8 cellular contexts compared by ENCODE assay signal in the genomic region with DNA sequence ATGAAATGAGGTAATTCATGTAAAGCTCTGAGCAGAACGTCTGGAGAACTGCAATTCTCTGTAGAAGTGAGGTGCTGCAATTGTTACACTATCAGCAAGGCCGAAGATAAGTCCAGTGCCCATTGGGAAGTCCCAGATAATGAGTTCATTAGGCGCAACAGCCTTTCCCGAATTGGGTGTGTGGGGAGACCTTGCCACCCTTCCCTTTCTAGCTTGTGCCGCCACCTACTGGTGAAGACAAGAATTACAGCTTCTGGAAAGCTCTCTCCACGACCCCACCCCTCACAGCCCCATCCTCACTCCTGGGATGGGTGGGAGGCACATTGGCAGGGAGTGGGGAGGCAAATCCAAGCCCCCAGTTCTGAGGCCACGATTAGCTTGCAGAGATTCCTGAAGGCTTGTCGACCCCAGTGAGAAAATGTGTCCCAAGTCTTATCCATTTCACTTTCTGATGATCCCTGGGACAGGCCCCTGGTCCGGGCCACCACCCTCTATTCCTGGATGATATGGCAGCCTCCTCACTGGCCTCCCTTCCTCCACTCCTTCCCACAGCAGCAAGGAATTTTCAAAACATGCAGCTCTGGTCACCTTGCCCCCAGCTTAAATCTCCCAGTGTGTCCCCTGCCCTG. TPM values are rescaled to one million over a fixed set of nuclear protein-coding genes. Genes with fewer than 3 reads are reported as not detected.
DNase-seq lines count a peak whose midpoint lies in the region; ATAC-seq and TF ChIP-seq lines count a peak whose summit lies in the region.

No MANE protein-coding gene starts in this region.

- TF ChIP-seq CTCF in DND-41 (IDR thresholded peaks at IDR 0.05; ENCODE audit: borderline replicate concordance, extremely low read depth, low read length, poor library complexity, severe bottlenecking) (peak; percentile 92), RWPE2 (IDR thresholded peaks at IDR 0.05; ENCODE audit: poor library complexity, severe bottlenecking) (peak; percentile 88)

- H4K20me1 ChIP-seq in DND-41 (ENCODE audit: insufficient read depth, low read length) = 0 out of 2 replicates have a peak, but pooled peaks cover 3% of the 10 kb centered on the region

- no peak overlapping the region for H3K9ac ChIP-seq in DND-41 (ENCODE audit: low read depth, low read length)

- H3K4me3 ChIP-seq in DND-41 (ENCODE audit: low read depth in 1 of 2, low read length in 2 of 2) (no peak overlapping the region), RWPE2 (ENCODE audit: severe bottlenecking) (no peak overlapping the region)

- H3K27ac ChIP-seq in DND-41 (ENCODE audit: low read length) = no peak overlapping the region
- H3K27ac ChIP-seq in RWPE2 (ENCODE audit: poor library complexity, severe bottlenecking) = no peak overlapping the region

- peak; percentile 69 for DNase-seq in DND-41
- peak; percentile 21 for DNase-seq in HPDE6-E6E7 (ENCODE audit: extremely low spot score)
- DNase-seq in RWPE2 (ENCODE audit: low spot score) = no peak
- peak; percentile 60 for DNase-seq in activated naive CD4-positive, alpha-beta T cell treated with Interleukin-2 at 50 U/mL for 16 hours
- peak; percentile 32 to 92 (median 76) for DNase-seq in head of caudate nucleus
- DNase-seq in pons (ENCODE audit: low spot score) = peak; percentile 70
- peak; percentile 79 for DNase-seq in ureter (ENCODE audit: low spot score)

- H3K4me1 ChIP-seq in DND-41 (ENCODE audit: insufficient read depth, low read length) (no peaks in the 10 kb centered on the region), RWPE2 (ENCODE audit: insufficient read depth, poor library complexity, severe bottlenecking) (no peaks in the 10 kb centered on the region)

- intact Hi-C loops in head of caudate nucleus (cut with DNase I) = loop anchor here (2.0 kb wide), 1 partner anchor 61 kb away; no protein-coding TSS in a partner anchor

- no peak overlapping the region for H2AFZ ChIP-seq in DND-41 (ENCODE audit: low read depth, low read length)

- H3K9me3 ChIP-seq in DND-41 (ENCODE audit: insufficient read depth, low read length, severe bottlenecking) (no peaks in the 10 kb centered on the region), RWPE2 (ENCODE audit: severe bottlenecking) (no peaks in the 10 kb centered on the region)

- H3K36me3 ChIP-seq in DND-41 (ENCODE audit: insufficient read depth, low read length) (no peaks in the 10 kb centered on the region), RWPE2 (ENCODE audit: low read depth) (no peaks in the 10 kb centered on the region)

- H3K79me2 ChIP-seq in DND-41 (ENCODE audit: insufficient read depth, low read length) = no peaks in the 10 kb centered on the region

- ATAC-seq in DND-41 (ENCODE audit: insufficient read depth, low read depth) (peak; percentile 90), RWPE2 (ENCODE audit: low read depth) (peak; percentile 60), GM19328 (IDR thresholded peaks at IDR 0.05; ENCODE audit: unreplicated experiment) (no peak)

- peaks cover 13% of the 10 kb centered on the region for H3K27me3 ChIP-seq in DND-41 (ENCODE audit: insufficient read depth, low read length, poor library complexity)
- H3K27me3 ChIP-seq in RWPE2 (ENCODE audit: insufficient read depth, poor library complexity, severe bottlenecking) = no peaks in the 10 kb centered on the region

- no peak overlapping the region for H3K4me2 ChIP-seq in DND-41 (ENCODE audit: insufficient read depth, low read length)

RNA-seq across cellular contexts. Expression of a gene that starts 36.4 kb away (rescaled TPM):
- total RNA-seq in ureter = 41.3 TPM

RNA-seq across cellular contexts. Expression of a gene that starts 53.0 kb away (rescaled TPM):
- 102 TPM for total RNA-seq in ureter
